36 cellular contexts compared by ENCODE assay signal in genomic region chr4:7623468-7623867, GRCh38.
"Had no signal": no experiment of that assay in that cellular context is flagged by ENCODE, and none has a peak within 500 bp of the region (broad histone marks: within the 10 kb centered on the region; RNA-seq: fewer than 3 reads in every experiment).

No MANE protein-coding gene starts in this region.

- H3K9me3 ChIP-seq: ascending aorta had no signal

- H3K27me3 Mint-ChIP-seq: activated B cell treated with CpG ODN at 0.5 μM for 24 hours; activated CD4-positive, alpha-beta T cell treated with anti-CD3 and anti-CD28 coated beads, Interleukin-2, amount 10 ng/mL, durations not matched to agents 24 days and 14 days; brain had no signal

- ATAC-seq: activated CD8-positive, alpha-beta T cell treated with anti-CD3 and anti-CD28 coated beads for 36 hours; activated naive CD8-positive, alpha-beta T cell treated with anti-CD3 and anti-CD28 coated beads, Interleukin-2, amount 50 U/mL, for 24 hours; activated T-cell treated with anti-CD3 and anti-CD28 coated beads, Interleukin-2, amount 50 U/mL, for 4 hours; activated T-cell treated with anti-CD3 and anti-CD28 coated beads, Interleukin-2, amount 50 U/mL, for 72 hours; activated T-helper 17 cell treated with anti-CD3 and anti-CD28 coated beads, Interleukin-2, amount 50 U/mL, for 72 hours had no signal

- DNase-seq: activated B cell treated with CpG ODN at 0.5 μM for 24 hours; activated CD4-positive, alpha-beta memory T cell treated with anti-CD3 and anti-CD28 coated beads for 36 hours; activated CD4-positive, alpha-beta T cell treated with anti-CD3 and anti-CD28 coated beads for 4 hours; activated CD4-positive, alpha-beta T cell treated with anti-CD3 and anti-CD28 coated beads, Interleukin-2, amount 10 ng/mL, durations not matched to agents 24 days and 14 days; activated CD4-positive, alpha-beta T cell treated with anti-CD3 and anti-CD28 coated beads, Interleukin-2, amount 50 U/mL, for 1 hour; activated CD4-positive, alpha-beta T cell treated with anti-CD3 and anti-CD28 coated beads, Interleukin-2, amount 50 U/mL, for 4 hours; activated CD4-positive, CD25-positive, alpha-beta regulatory T cell treated with anti-CD3 and anti-CD28 coated beads, Interleukin-2, amount 50 U/mL, for 72 hours; activated CD8-positive, alpha-beta memory T cell treated with anti-CD3 and anti-CD28 coated beads, Interleukin-2, amount 50 U/mL, for 4 hours; activated CD8-positive, alpha-beta T cell treated with anti-CD3 and anti-CD28 coated beads for 36 hours; activated effector memory CD4-positive, alpha-beta T cell treated with anti-CD3 and anti-CD28 coated beads, Interleukin-2, amount 50 U/mL, for 16 hours; activated gamma-delta T cell treated with Interleukin-2 at 50 U/mL for 16 hours; activated naive CD4-positive, alpha-beta T cell; activated naive CD4-positive, alpha-beta T cell treated with anti-CD3 and anti-CD28 coated beads for 36 hours; activated naive CD4-positive, alpha-beta T cell treated with anti-CD3 and anti-CD28 coated beads, Interleukin-2, amount 50 U/mL, for 16 hours; activated naive CD8-positive, alpha-beta T cell treated with anti-CD3 and anti-CD28 coated beads, Interleukin-2, amount 10 ng/mL, durations not matched to agents 7 days and 5 days; activated naive CD8-positive, alpha-beta T cell treated with anti-CD3 and anti-CD28 coated beads, Interleukin-2, amount 50 U/mL, for 24 hours; activated T-cell treated with anti-CD3 and anti-CD28 coated beads for 4 hours; activated T-cell treated with anti-CD3 and anti-CD28 coated beads, Interleukin-2, amount 50 U/mL, for 1 hour; activated T-cell treated with anti-CD3 and anti-CD28 coated beads, Interleukin-2, amount 50 U/mL, for 4 hours; activated T-cell treated with anti-CD3 and anti-CD28 coated beads, Interleukin-2, amount 50 U/mL, for 72 hours; amygdala; anterior cingulate cortex; cerebellar nuclear complex; T-helper 1 cell; T-helper 2 cell; T-helper 9 cell had no signal

- H3K27ac Mint-ChIP-seq: activated B cell treated with CpG ODN at 0.5 μM for 24 hours; activated CD4-positive, alpha-beta memory T cell treated with anti-CD3 and anti-CD28 coated beads for 36 hours; activated CD4-positive, alpha-beta T cell treated with anti-CD3 and anti-CD28 coated beads, Interleukin-2, amount 10 ng/mL, durations not matched to agents 24 days and 14 days; activated CD8-positive, alpha-beta T cell treated with anti-CD3 and anti-CD28 coated beads for 36 hours; activated naive CD4-positive, alpha-beta T cell treated with anti-CD3 and anti-CD28 coated beads for 36 hours; activated naive CD8-positive, alpha-beta T cell; activated naive CD8-positive, alpha-beta T cell treated with anti-CD3 and anti-CD28 coated beads, Interleukin-2, amount 10 ng/mL, durations not matched to agents 7 days and 5 days; activated naive CD8-positive, alpha-beta T cell treated with anti-CD3 and anti-CD28 coated beads, Interleukin-2, amount 50 U/mL, for 24 hours; activated T-cell treated with anti-CD3 and anti-CD28 coated beads, Interleukin-2, amount 50 U/mL, for 72 hours; activated T-helper 1 cell treated with anti-CD3 and anti-CD28 coated beads, Interleukin-12 subunit alpha, Interleukin-12 subunit beta, Interleukin-2, Interleukin-4 antibody, amounts not matched to agents 30 ng/mL and 10 ng/mL and 1 ng/mL, durations not matched to agents 14 hours and 24 hours and 36 hours; activated T-helper 17 cell treated with anti-CD3 and anti-CD28 coated beads, Interleukin-2, amount 50 U/mL, for 72 hours; T-helper 1 cell treated with Interleukin-12 subunit alpha and Interleukin-12 subunit beta and Interleukin-4 antibody, amounts not matched to agents 30 μg/mL and 1 μg/mL, for 36 hours; T-helper 2 cell treated with Interferon-gamma antibody and Interleukin-4, amounts not matched to agents 5 μg/mL and 100 μg/mL, for 36 hours had no signal

- H3K36me3 Mint-ChIP-seq: activated CD4-positive, alpha-beta memory T cell treated with anti-CD3 and anti-CD28 coated beads for 36 hours; activated naive CD8-positive, alpha-beta T cell; activated naive CD8-positive, alpha-beta T cell treated with anti-CD3 and anti-CD28 coated beads, Interleukin-2, amount 10 ng/mL, durations not matched to agents 7 days and 5 days; brain had no signal

- H3K4me1 ChIP-seq: ascending aorta had no signal

- H3K36me3 ChIP-seq: ascending aorta, cardiac muscle cell had no signal

- H3K4me1 Mint-ChIP-seq: activated B cell treated with CpG ODN at 0.5 μM for 24 hours; activated CD4-positive, alpha-beta T cell treated with anti-CD3 and anti-CD28 coated beads, Interleukin-2, amount 10 ng/mL, durations not matched to agents 24 days and 14 days; activated naive CD8-positive, alpha-beta T cell treated with anti-CD3 and anti-CD28 coated beads, Interleukin-2, amount 10 ng/mL, durations not matched to agents 7 days and 5 days; activated naive CD8-positive, alpha-beta T cell treated with anti-CD3 and anti-CD28 coated beads, Interleukin-2, amount 50 U/mL, for 24 hours; central memory CD8-positive, alpha-beta T cell had no signal

- H3K27me3 ChIP-seq: ascending aorta had no signal

- H3K9me3 Mint-ChIP-seq: activated B cell treated with CpG ODN at 0.5 μM for 24 hours; activated CD4-positive, alpha-beta memory T cell treated with anti-CD3 and anti-CD28 coated beads for 36 hours; activated CD4-positive, alpha-beta T cell treated with anti-CD3 and anti-CD28 coated beads, Interleukin-2, amount 10 ng/mL, durations not matched to agents 24 days and 14 days; activated CD8-positive, alpha-beta T cell treated with anti-CD3 and anti-CD28 coated beads for 36 hours; activated naive CD4-positive, alpha-beta T cell treated with anti-CD3 and anti-CD28 coated beads for 36 hours; activated naive CD8-positive, alpha-beta T cell treated with anti-CD3 and anti-CD28 coated beads, Interleukin-2, amount 10 ng/mL, durations not matched to agents 7 days and 5 days; activated naive CD8-positive, alpha-beta T cell treated with anti-CD3 and anti-CD28 coated beads, Interleukin-2, amount 50 U/mL, for 24 hours; activated T-cell treated with anti-CD3 and anti-CD28 coated beads, Interleukin-2, amount 50 U/mL, for 4 hours; activated T-cell treated with anti-CD3 and anti-CD28 coated beads, Interleukin-2, amount 50 U/mL, for 72 hours; activated T-helper 1 cell treated with anti-CD3 and anti-CD28 coated beads, Interleukin-12 subunit alpha, Interleukin-12 subunit beta, Interleukin-2, Interleukin-4 antibody, amounts not matched to agents 30 ng/mL and 10 ng/mL and 1 ng/mL, durations not matched to agents 14 hours and 24 hours and 36 hours; activated T-helper 17 cell treated with anti-CD3 and anti-CD28 coated beads, Interleukin-2, amount 50 U/mL, for 72 hours; central memory CD8-positive, alpha-beta T cell; T-helper 1 cell treated with Interleukin-12 subunit alpha and Interleukin-12 subunit beta and Interleukin-4 antibody, amounts not matched to agents 30 μg/mL and 1 μg/mL, for 36 hours; T-helper 2 cell treated with Interferon-gamma antibody and Interleukin-4, amounts not matched to agents 5 μg/mL and 100 μg/mL, for 36 hours had no signal

- H3K4me3 ChIP-seq: ascending aorta, cardiac muscle cell had no signal

- H3K4me3 Mint-ChIP-seq: activated B cell treated with CpG ODN at 0.5 μM for 24 hours; activated CD4-positive, alpha-beta memory T cell treated with anti-CD3 and anti-CD28 coated beads for 36 hours; activated CD4-positive, alpha-beta T cell treated with anti-CD3 and anti-CD28 coated beads, Interleukin-2, amount 10 ng/mL, durations not matched to agents 24 days and 14 days; activated CD8-positive, alpha-beta T cell treated with anti-CD3 and anti-CD28 coated beads for 36 hours; activated naive CD4-positive, alpha-beta T cell treated with anti-CD3 and anti-CD28 coated beads for 36 hours; activated naive CD8-positive, alpha-beta T cell; activated naive CD8-positive, alpha-beta T cell treated with anti-CD3 and anti-CD28 coated beads, Interleukin-2, amount 10 ng/mL, durations not matched to agents 7 days and 5 days; activated naive CD8-positive, alpha-beta T cell treated with anti-CD3 and anti-CD28 coated beads, Interleukin-2, amount 50 U/mL, for 24 hours; activated T-cell treated with anti-CD3 and anti-CD28 coated beads, Interleukin-2, amount 50 U/mL, for 4 hours; activated T-cell treated with anti-CD3 and anti-CD28 coated beads, Interleukin-2, amount 50 U/mL, for 72 hours; activated T-helper 1 cell treated with anti-CD3 and anti-CD28 coated beads, Interleukin-12 subunit alpha, Interleukin-12 subunit beta, Interleukin-2, Interleukin-4 antibody, amounts not matched to agents 30 ng/mL and 10 ng/mL and 1 ng/mL, durations not matched to agents 14 hours and 24 hours and 36 hours; activated T-helper 17 cell treated with anti-CD3 and anti-CD28 coated beads, Interleukin-2, amount 50 U/mL, for 72 hours; brain; central memory CD8-positive, alpha-beta T cell; T-helper 1 cell treated with Interleukin-12 subunit alpha and Interleukin-12 subunit beta and Interleukin-4 antibody, amounts not matched to agents 30 μg/mL and 1 μg/mL, for 36 hours; T-helper 2 cell treated with Interferon-gamma antibody and Interleukin-4, amounts not matched to agents 5 μg/mL and 100 μg/mL, for 36 hours had no signal

- H3K27ac ChIP-seq: ascending aorta, cardiac muscle cell, VCaP had no signal
